Comparison of ENCODE assay signal across 25 cellular contexts in the genomic region with DNA sequence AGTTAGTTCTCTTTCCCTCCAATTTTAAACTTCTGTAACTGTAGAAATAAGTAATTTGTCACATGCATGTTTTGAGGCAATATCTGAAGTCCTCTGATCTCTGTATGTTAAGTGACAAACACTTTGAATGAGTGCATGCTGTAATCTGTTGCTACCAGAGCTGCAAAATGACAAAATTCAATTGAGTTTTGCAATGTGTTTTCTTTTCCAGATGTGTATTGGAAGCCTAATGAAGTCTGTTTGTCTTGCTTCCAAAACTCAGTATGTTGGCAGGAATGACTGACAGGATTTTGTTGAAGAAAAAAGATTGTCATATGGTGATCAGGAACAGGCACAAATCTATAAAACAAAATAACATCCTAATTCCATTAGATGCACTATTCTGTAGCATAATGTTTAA.
"Had no signal": no experiment of that assay in that cellular context is flagged by ENCODE, and none has a peak within 500 bp of the region (broad histone marks: within the 10 kb centered on the region; RNA-seq: fewer than 3 reads in every experiment).

No MANE protein-coding gene starts in this region.

- H3K79me2 ChIP-seq: parathyroid adenoma had no signal

- H3K27me3 ChIP-seq: neural progenitor cell, ovary, right lobe of liver, sigmoid colon, stomach, thyroid gland, tibial nerve, upper lobe of left lung, uterus had no signal

- H2AFZ ChIP-seq: neural progenitor cell, parathyroid adenoma had no signal

- DNase-seq: natural killer cell; occipital lobe; ovary; posterior cingulate gyrus; psoas muscle; right cardiac atrium; right lobe of liver; sigmoid colon; small intestine; stimulated activated CD4-positive, alpha-beta T cell treated with anti-CD3 and anti-CD28 coated beads, Interleukin-15, amount 100 ng/mL, for 24 hours; stimulated activated CD4-positive, alpha-beta T cell treated with anti-CD3 and anti-CD28 coated beads, Interleukin-2, amount 100 ng/mL, for 24 hours; stimulated activated CD4-positive, alpha-beta T cell treated with anti-CD3 and anti-CD28 coated beads, Interleukin-2, amount 100 ng/mL, for 48 hours; stimulated activated CD4-positive, alpha-beta T cell treated with anti-CD3 and anti-CD28 coated beads, Interleukin-4, amount 100 ng/mL, for 24 hours; stimulated activated naive B cell treated with anti-CD40 and anti-IgM and Interleukin-4, amounts not matched to agents 10 μg/mL and 1 μg/mL and 100 μg/mL, for 72 hours; stimulated activated naive CD4-positive, alpha-beta T cell treated with Interleukin-2 at 50 U/mL for 16 hours; stomach; thyroid gland; trophoblast cell; upper lobe of left lung; uterus had no signal

- H3K4me1 ChIP-seq: parathyroid adenoma, psoas muscle, right lobe of liver, sigmoid colon, stomach, thyroid gland, tibial nerve, upper lobe of left lung, uterus had no signal

- H3K9me3 ChIP-seq: ovary, psoas muscle, right lobe of liver, sigmoid colon, stomach, thoracic aorta, thyroid gland, tibial nerve, upper lobe of left lung, uterus had no signal

- H3K4me3 ChIP-seq: neural progenitor cell, ovary, psoas muscle, right lobe of liver, sigmoid colon, stomach, thoracic aorta, thyroid gland, tibial nerve, upper lobe of left lung, uterus had no signal

- H3K36me3 ChIP-seq: neural progenitor cell, ovary, right lobe of liver, sigmoid colon, stomach, thoracic aorta, thyroid gland, tibial nerve, upper lobe of left lung, uterus had no signal

- H3K27ac ChIP-seq: neural progenitor cell, ovary, parathyroid adenoma, psoas muscle, right lobe of liver, sigmoid colon, stomach, thoracic aorta, thyroid gland, tibial nerve, upper lobe of left lung, uterus had no signal

- H3K9ac ChIP-seq: neural progenitor cell, parathyroid adenoma had no signal

- H3K4me2 ChIP-seq: neural progenitor cell had no signal

- ATAC-seq: natural killer cell; psoas muscle; right cardiac atrium; right lobe of liver; stimulated activated effector memory CD8-positive, alpha-beta T cell treated with anti-CD3 and anti-CD28 coated beads, Interleukin-12 subunit alpha, Interleukin-12 subunit beta, amount 100 ng/mL, for 72 hours; stimulated activated naive B cell treated with anti-CD40 and anti-IgM and Interleukin-4, amounts not matched to agents 10 μg/mL and 1 μg/mL and 100 μg/mL, for 72 hours had no signal
